ENCODE assay signal across 1 cellular context in the genomic region with DNA sequence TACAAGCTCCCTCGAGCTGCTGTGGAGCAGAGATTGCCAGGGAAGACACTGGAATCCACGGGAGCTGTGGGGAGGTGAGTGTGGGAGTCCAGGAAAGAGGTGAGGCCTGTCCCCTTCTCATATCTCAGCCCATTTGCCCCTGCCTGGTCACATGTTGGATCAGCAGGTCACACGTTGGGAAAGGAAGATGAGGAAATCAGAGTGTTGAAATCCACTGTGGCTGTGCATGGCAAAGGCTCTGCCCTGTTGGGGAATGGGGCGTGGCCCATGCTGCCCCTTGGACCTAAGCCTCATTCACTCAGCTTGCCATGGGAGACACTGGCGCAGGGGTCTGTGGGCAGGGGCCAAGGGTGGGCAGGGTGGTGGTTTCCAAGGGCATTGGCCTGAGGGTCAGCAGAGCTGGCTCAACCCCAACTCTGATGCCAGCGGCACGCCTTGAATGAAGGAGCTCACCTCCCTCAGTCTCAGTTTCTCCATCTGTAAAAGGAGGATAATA.
TF ChIP-seq lines count a peak whose summit lies in the region.

No MANE protein-coding gene starts in this region.

TF ChIP-seq in HepG2, 621 proteins besides CTCF, POLR2A, EP300 and RAD21 (continued from another document and continues in another):
- TF ChIP-seq, protein P1, sequence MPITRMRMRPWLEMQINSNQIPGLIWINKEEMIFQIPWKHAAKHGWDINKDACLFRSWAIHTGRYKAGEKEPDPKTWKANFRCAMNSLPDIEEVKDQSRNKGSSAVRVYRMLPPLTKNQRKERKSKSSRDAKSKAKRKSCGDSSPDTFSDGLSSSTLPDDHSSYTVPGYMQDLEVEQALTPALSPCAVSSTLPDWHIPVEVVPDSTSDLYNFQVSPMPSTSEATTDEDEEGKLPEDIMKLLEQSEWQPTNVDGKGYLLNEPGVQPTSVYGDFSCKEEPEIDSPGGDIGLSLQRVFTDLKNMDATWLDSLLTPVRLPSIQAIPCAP (CRISPR knock-in tag; IDR thresholded peaks at IDR 0.05; ENCODE audit: low read depth), result no peak
- TF ChIP-seq THAP11 (CRISPR knock-in tag; IDR thresholded peaks at IDR 0.05) (peak; percentile 88), SSRP1 (CRISPR knock-in tag; IDR thresholded peaks at IDR 0.05) (peak; percentile 69; the same call in 1 of the 2 replicates), TARDBP (CRISPR knock-in tag; IDR thresholded peaks at IDR 0.05) (peak; percentile 94), AKAP8 (CRISPR knock-in tag; IDR thresholded peaks at IDR 0.05) (0 out of 2 replicates have a peak, but pooled peaks have one; percentile 50), MATR3 (CRISPR knock-in tag; IDR thresholded peaks at IDR 0.05) (no peak), ZNF7 (CRISPR knock-in tag; IDR thresholded peaks at IDR 0.05) (0 out of 2 replicates have a peak, but pooled peaks have one; percentile 9), ZNF737 (CRISPR knock-in tag; IDR thresholded peaks at IDR 0.05; ENCODE audit: borderline replicate concordance) (peak; percentile 91; the same call in 1 of the 2 replicates), HOXD1 (CRISPR knock-in tag; IDR thresholded peaks at IDR 0.05) (peak; percentile 76; the same call in 1 of the 2 replicates), MTF2 (CRISPR knock-in tag; IDR thresholded peaks at IDR 0.05; ENCODE audit: borderline replicate concordance) (no peak), ZNF629 (CRISPR knock-in tag; conservative IDR thresholded peaks at IDR 0.05) (peak; percentile 66), ZNF772 (CRISPR knock-in tag; IDR thresholded peaks at IDR 0.05) (peak; percentile 68; the same call in 1 of the 2 replicates), FOXK1 (CRISPR knock-in tag; IDR thresholded peaks at IDR 0.05; ENCODE audit: borderline replicate concordance, low read depth) (peak; percentile 91; the same call in 1 of the 2 replicates), HOXA3 (CRISPR knock-in tag; IDR thresholded peaks at IDR 0.05) (peak; percentile 94), KLF11 (CRISPR knock-in tag; IDR thresholded peaks at IDR 0.05) (peak; percentile 68; the same call in 1 of the 2 replicates), MYC (CRISPR knock-in tag; IDR thresholded peaks at IDR 0.05; ENCODE audit: borderline replicate concordance) (peak; percentile 91), HNRNPUL1 (IDR thresholded peaks at IDR 0.05; ENCODE audit: low read depth, low read length) (no peak), AHR (CRISPR knock-in tag; IDR thresholded peaks at IDR 0.05) (peak; percentile 89), ZNF337 (CRISPR knock-in tag; IDR thresholded peaks at IDR 0.05; ENCODE audit: borderline replicate concordance, low read depth) (peak; percentile 86; the same call in 1 of the 2 replicates), KLF12 (CRISPR knock-in tag; IDR thresholded peaks at IDR 0.05; ENCODE audit: borderline replicate concordance) (peak; percentile 61), YY1 (IDR thresholded peaks at IDR 0.05; ENCODE audit: insufficient read depth, insufficient replicate concordance, low read depth, low read length) (peak; percentile 39), ZNF780A (CRISPR knock-in tag; IDR thresholded peaks at IDR 0.05) (peak; percentile 85; the same call in 1 of the 2 replicates), MIER3 (CRISPR knock-in tag; IDR thresholded peaks at IDR 0.05; ENCODE audit: borderline replicate concordance) (peak; percentile 96; the same call in 1 of the 2 replicates), YEATS2 (CRISPR knock-in tag; IDR thresholded peaks at IDR 0.05; ENCODE audit: borderline replicate concordance) (peak; percentile 70; the same call in 1 of the 2 replicates), SALL2 (CRISPR knock-in tag; IDR thresholded peaks at IDR 0.05) (peak; percentile 75; the same call in 1 of the 2 replicates), ZNF878 (CRISPR knock-in tag; IDR thresholded peaks at IDR 0.05) (peak; percentile 86), ZNF75D (CRISPR knock-in tag; IDR thresholded peaks at IDR 0.05; ENCODE audit: borderline replicate concordance) (no peak), ZBTB7B (CRISPR knock-in tag; IDR thresholded peaks at IDR 0.05) (peak; percentile 93), ATF7-NPFF (CRISPR knock-in tag; IDR thresholded peaks at IDR 0.05; ENCODE audit: low read depth) (no peak), ZNF431 (CRISPR knock-in tag; IDR thresholded peaks at IDR 0.05; ENCODE audit: borderline replicate concordance, low read depth) (peak; percentile 82; the same call in 1 of the 2 replicates), RXRA (CRISPR knock-in tag; IDR thresholded peaks at IDR 0.05) (peak; percentile 90), ZNF136 (CRISPR knock-in tag; IDR thresholded peaks at IDR 0.05; ENCODE audit: low read depth) (peak; percentile 92; the same call in 1 of the 2 replicates), NR1H2 (CRISPR knock-in tag; IDR thresholded peaks at IDR 0.05; ENCODE audit: borderline replicate concordance, low read depth) (no peak), ARNTL (CRISPR knock-in tag; IDR thresholded peaks at IDR 0.05) (peak; percentile 96), IKZF4 (CRISPR knock-in tag; IDR thresholded peaks at IDR 0.05; ENCODE audit: borderline replicate concordance, low read depth, not compliant biosample characterization) (peak; percentile 73), NCOA1 (CRISPR knock-in tag; IDR thresholded peaks at IDR 0.05) (0 out of 2 replicates have a peak, but pooled peaks have one; percentile 71), HNRNPL (IDR thresholded peaks at IDR 0.05; ENCODE audit: low read depth, low read length) (peak; percentile 99), SALL1 (CRISPR knock-in tag; IDR thresholded peaks at IDR 0.05) (peak; percentile 99)
- TF ChIP-seq, protein P2, sequence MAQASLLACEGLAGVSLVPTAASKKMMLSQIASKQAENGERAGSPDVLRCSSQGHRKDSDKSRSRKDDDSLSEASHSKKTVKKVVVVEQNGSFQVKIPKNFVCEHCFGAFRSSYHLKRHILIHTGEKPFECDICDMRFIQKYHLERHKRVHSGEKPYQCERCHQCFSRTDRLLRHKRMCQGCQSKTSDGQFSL (CRISPR knock-in tag; IDR thresholded peaks at IDR 0.05), result 0 out of 2 replicates have a peak, but pooled peaks have one; percentile 54
- TF ChIP-seq, protein P3, sequence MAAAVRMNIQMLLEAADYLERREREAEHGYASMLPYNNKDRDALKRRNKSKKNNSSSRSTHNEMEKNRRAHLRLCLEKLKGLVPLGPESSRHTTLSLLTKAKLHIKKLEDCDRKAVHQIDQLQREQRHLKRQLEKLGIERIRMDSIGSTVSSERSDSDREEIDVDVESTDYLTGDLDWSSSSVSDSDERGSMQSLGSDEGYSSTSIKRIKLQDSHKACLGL (CRISPR knock-in tag; IDR thresholded peaks at IDR 0.05), result peak; percentile 61; the same call in 1 of the 2 replicates
- TF ChIP-seq, protein P4, sequence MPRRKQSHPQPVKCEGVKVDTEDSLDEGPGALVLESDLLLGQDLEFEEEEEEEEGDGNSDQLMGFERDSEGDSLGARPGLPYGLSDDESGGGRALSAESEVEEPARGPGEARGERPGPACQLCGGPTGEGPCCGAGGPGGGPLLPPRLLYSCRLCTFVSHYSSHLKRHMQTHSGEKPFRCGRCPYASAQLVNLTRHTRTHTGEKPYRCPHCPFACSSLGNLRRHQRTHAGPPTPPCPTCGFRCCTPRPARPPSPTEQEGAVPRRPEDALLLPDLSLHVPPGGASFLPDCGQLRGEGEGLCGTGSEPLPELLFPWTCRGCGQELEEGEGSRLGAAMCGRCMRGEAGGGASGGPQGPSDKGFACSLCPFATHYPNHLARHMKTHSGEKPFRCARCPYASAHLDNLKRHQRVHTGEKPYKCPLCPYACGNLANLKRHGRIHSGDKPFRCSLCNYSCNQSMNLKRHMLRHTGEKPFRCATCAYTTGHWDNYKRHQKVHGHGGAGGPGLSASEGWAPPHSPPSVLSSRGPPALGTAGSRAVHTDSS (CRISPR knock-in tag; conservative IDR thresholded peaks at IDR 0.05), result no peak
- TF ChIP-seq, protein P5, sequence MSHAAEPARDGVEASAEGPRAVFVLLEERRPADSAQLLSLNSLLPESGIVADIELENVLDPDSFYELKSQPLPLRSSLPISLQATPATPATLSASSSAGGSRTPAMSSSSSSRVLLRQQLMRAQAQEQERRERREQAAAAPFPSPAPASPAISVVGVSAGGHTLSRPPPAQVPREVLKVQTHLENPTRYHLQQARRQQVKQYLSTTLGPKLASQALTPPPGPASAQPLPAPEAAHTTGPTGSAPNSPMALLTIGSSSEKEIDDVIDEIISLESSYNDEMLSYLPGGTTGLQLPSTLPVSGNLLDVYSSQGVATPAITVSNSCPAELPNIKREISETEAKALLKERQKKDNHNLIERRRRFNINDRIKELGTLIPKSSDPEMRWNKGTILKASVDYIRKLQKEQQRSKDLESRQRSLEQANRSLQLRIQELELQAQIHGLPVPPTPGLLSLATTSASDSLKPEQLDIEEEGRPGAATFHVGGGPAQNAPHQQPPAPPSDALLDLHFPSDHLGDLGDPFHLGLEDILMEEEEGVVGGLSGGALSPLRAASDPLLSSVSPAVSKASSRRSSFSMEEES (CRISPR knock-in tag; IDR thresholded peaks at IDR 0.05), result peak; percentile 99
- TF ChIP-seq, protein P6, sequence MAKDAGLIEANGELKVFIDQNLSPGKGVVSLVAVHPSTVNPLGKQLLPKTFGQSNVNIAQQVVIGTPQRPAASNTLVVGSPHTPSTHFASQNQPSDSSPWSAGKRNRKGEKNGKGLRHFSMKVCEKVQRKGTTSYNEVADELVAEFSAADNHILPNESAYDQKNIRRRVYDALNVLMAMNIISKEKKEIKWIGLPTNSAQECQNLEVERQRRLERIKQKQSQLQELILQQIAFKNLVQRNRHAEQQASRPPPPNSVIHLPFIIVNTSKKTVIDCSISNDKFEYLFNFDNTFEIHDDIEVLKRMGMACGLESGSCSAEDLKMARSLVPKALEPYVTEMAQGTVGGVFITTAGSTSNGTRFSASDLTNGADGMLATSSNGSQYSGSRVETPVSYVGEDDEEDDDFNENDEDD (CRISPR knock-in tag; IDR thresholded peaks at IDR 0.05; ENCODE audit: borderline replicate concordance), result peak; percentile 80; the same call in 1 of the 2 replicates
- TF ChIP-seq, protein P7, sequence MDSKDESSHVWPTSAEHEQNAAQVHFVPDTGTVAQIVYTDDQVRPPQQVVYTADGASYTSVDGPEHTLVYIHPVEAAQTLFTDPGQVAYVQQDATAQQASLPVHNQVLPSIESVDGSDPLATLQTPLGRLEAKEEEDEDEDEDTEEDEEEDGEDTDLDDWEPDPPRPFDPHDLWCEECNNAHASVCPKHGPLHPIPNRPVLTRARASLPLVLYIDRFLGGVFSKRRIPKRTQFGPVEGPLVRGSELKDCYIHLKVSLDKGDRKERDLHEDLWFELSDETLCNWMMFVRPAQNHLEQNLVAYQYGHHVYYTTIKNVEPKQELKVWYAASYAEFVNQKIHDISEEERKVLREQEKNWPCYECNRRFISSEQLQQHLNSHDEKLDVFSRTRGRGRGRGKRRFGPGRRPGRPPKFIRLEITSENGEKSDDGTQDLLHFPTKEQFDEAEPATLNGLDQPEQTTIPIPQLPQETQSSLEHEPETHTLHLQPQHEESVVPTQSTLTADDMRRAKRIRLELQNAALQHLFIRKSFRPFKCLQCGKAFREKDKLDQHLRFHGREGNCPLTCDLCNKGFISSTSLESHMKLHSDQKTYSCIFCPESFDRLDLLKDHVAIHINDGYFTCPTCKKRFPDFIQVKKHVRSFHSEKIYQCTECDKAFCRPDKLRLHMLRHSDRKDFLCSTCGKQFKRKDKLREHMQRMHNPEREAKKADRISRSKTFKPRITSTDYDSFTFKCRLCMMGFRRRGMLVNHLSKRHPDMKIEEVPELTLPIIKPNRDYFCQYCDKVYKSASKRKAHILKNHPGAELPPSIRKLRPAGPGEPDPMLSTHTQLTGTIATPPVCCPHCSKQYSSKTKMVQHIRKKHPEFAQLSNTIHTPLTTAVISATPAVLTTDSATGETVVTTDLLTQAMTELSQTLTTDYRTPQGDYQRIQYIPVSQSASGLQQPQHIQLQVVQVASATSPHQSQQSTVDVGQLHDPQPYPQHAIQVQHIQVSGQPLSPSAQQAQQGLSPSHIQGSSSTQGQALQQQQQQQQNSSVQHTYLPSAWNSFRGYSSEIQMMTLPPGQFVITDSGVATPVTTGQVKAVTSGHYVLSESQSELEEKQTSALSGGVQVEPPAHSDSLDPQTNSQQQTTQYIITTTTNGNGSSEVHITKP (CRISPR knock-in tag; IDR thresholded peaks at IDR 0.05; ENCODE audit: low read depth), result 0 out of 2 replicates have a peak, but pooled peaks have one; percentile 64
- TF ChIP-seq, protein P8, sequence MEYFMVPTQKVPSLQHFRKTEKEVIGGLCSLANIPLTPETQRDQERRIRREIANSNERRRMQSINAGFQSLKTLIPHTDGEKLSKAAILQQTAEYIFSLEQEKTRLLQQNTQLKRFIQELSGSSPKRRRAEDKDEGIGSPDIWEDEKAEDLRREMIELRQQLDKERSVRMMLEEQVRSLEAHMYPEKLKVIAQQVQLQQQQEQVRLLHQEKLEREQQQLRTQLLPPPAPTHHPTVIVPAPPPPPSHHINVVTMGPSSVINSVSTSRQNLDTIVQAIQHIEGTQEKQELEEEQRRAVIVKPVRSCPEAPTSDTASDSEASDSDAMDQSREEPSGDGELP (IDR thresholded peaks at IDR 0.05; ENCODE audit: borderline replicate concordance, low read depth), result peak; percentile 69; the same call in 1 of the 2 replicates
- TF ChIP-seq, protein P9, sequence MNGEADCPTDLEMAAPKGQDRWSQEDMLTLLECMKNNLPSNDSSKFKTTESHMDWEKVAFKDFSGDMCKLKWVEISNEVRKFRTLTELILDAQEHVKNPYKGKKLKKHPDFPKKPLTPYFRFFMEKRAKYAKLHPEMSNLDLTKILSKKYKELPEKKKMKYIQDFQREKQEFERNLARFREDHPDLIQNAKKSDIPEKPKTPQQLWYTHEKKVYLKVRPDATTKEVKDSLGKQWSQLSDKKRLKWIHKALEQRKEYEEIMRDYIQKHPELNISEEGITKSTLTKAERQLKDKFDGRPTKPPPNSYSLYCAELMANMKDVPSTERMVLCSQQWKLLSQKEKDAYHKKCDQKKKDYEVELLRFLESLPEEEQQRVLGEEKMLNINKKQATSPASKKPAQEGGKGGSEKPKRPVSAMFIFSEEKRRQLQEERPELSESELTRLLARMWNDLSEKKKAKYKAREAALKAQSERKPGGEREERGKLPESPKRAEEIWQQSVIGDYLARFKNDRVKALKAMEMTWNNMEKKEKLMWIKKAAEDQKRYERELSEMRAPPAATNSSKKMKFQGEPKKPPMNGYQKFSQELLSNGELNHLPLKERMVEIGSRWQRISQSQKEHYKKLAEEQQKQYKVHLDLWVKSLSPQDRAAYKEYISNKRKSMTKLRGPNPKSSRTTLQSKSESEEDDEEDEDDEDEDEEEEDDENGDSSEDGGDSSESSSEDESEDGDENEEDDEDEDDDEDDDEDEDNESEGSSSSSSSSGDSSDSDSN (CRISPR knock-in tag; IDR thresholded peaks at IDR 0.05), result peak; percentile 67
- TF ChIP-seq, protein P10, sequence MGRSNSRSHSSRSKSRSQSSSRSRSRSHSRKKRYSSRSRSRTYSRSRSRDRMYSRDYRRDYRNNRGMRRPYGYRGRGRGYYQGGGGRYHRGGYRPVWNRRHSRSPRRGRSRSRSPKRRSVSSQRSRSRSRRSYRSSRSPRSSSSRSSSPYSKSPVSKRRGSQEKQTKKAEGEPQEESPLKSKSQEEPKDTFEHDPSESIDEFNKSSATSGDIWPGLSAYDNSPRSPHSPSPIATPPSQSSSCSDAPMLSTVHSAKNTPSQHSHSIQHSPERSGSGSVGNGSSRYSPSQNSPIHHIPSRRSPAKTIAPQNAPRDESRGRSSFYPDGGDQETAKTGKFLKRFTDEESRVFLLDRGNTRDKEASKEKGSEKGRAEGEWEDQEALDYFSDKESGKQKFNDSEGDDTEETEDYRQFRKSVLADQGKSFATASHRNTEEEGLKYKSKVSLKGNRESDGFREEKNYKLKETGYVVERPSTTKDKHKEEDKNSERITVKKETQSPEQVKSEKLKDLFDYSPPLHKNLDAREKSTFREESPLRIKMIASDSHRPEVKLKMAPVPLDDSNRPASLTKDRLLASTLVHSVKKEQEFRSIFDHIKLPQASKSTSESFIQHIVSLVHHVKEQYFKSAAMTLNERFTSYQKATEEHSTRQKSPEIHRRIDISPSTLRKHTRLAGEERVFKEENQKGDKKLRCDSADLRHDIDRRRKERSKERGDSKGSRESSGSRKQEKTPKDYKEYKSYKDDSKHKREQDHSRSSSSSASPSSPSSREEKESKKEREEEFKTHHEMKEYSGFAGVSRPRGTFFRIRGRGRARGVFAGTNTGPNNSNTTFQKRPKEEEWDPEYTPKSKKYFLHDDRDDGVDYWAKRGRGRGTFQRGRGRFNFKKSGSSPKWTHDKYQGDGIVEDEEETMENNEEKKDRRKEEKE (IDR thresholded peaks at IDR 0.05), result no peak
